ENCODE assay signal across 1 cellular context in genomic region chr2:232869138-232870001, GRCh38.
TF ChIP-seq lines count a peak whose summit lies in the region.

No MANE protein-coding gene starts in this region.

TF ChIP-seq in HepG2, 621 proteins besides CTCF, POLR2A, EP300 and RAD21 (continued from another document and continues in another):
- TF ChIP-seq ZNF646 (CRISPR knock-in tag; IDR thresholded peaks at IDR 0.05): no peak
- no peak for TF ChIP-seq FLYWCH1 (CRISPR knock-in tag; IDR thresholded peaks at IDR 0.05)
- no peak for TF ChIP-seq MAZ (IDR thresholded peaks at IDR 0.05; ENCODE audit: borderline replicate concordance, low read depth, low read length)
- no peak for TF ChIP-seq MAZ (CRISPR knock-in tag; IDR thresholded peaks at IDR 0.05; ENCODE audit: low read depth)
- no peak for TF ChIP-seq MED1 (CRISPR knock-in tag; IDR thresholded peaks at IDR 0.05)
- no peak for TF ChIP-seq ZNF329 (CRISPR knock-in tag; IDR thresholded peaks at IDR 0.05; ENCODE audit: low read depth)
- no peak for TF ChIP-seq ARID5B (CRISPR knock-in tag; IDR thresholded peaks at IDR 0.05)
- no peak for TF ChIP-seq ZNF318 (CRISPR knock-in tag; IDR thresholded peaks at IDR 0.05)
- 0 out of 2 replicates have a peak, but pooled peaks have one; percentile 18 for TF ChIP-seq ZNF205 (CRISPR knock-in tag; IDR thresholded peaks at IDR 0.05)
- no peak for TF ChIP-seq PAX8 (CRISPR knock-in tag; IDR thresholded peaks at IDR 0.05; ENCODE audit: borderline replicate concordance)
- TF ChIP-seq USF2 (IDR thresholded peaks at IDR 0.05; ENCODE audit: low read depth, low read length): no peak
- no peak for TF ChIP-seq USF2 (CRISPR knock-in tag; IDR thresholded peaks at IDR 0.05; ENCODE audit: borderline replicate concordance)
- TF ChIP-seq DZIP1 (CRISPR knock-in tag; IDR thresholded peaks at IDR 0.05): no peak
- TF ChIP-seq GATA4 (IDR thresholded peaks at IDR 0.05; ENCODE audit: borderline replicate concordance, low read depth): no peak
- no peak for TF ChIP-seq TOE1 (CRISPR knock-in tag; IDR thresholded peaks at IDR 0.05)
- no peak for TF ChIP-seq HDAC6 (IDR thresholded peaks at IDR 0.05; ENCODE audit: low read depth, low read length)
- TF ChIP-seq ZNF180 (CRISPR knock-in tag; IDR thresholded peaks at IDR 0.05; ENCODE audit: borderline replicate concordance, low read depth): no peak
- no peak for TF ChIP-seq EED (CRISPR knock-in tag; IDR thresholded peaks at IDR 0.05)
- TF ChIP-seq CHD4 (IDR thresholded peaks at IDR 0.05; ENCODE audit: borderline replicate concordance, low read length): no peak
- no peak for TF ChIP-seq ZNF460 (CRISPR knock-in tag; IDR thresholded peaks at IDR 0.05; ENCODE audit: borderline replicate concordance)
- no peak for TF ChIP-seq PREB (CRISPR knock-in tag; IDR thresholded peaks at IDR 0.05)
- TF ChIP-seq ZBTB3 (CRISPR knock-in tag; IDR thresholded peaks at IDR 0.05; ENCODE audit: borderline replicate concordance, low read depth): no peak
- TF ChIP-seq ZNF543 (CRISPR knock-in tag; IDR thresholded peaks at IDR 0.05): no peak
- no peak for TF ChIP-seq DMTF1 (CRISPR knock-in tag; IDR thresholded peaks at IDR 0.05)
- no peak for TF ChIP-seq FOXK2 (IDR thresholded peaks at IDR 0.05)
- TF ChIP-seq SMC3 (IDR thresholded peaks at IDR 0.05; ENCODE audit: low read length): peak; percentile 21
